30 cellular contexts compared by ENCODE assay signal in the genomic region with DNA sequence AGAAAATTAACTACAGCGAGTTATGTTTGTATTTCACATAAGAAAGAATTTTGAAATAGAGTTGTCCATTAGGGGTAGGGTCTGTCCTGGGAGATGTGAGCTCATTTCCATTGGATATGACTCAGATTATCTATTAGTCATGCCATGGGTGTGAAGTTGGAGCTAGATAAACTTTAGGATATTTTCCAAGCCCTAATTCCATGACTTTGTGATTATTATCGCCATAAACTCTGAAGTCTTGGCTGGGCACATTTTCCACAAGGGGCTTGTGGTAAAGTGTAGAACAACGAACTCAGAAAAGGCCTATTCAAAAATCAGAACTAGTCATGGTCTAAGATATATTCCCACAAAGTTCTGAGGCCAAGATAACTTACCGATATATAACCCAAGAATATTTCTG.
"Had no signal": no experiment of that assay in that cellular context is flagged by ENCODE, and none has a peak within 500 bp of the region (broad histone marks: within the 10 kb centered on the region; RNA-seq: fewer than 3 reads in every experiment).

No MANE protein-coding gene starts in this region.

- H3K27me3 ChIP-seq: left lung, neural progenitor cell, neutrophil, right lobe of liver, testis, thyroid gland, transverse colon, upper lobe of left lung, vagina had no signal

- H3K4me1 ChIP-seq: left lung, neural progenitor cell, parathyroid adenoma, psoas muscle, right lobe of liver, testis, thyroid gland, transverse colon, upper lobe of left lung, vagina had no signal

- H3K4me3 ChIP-seq: left lung, lung, neural progenitor cell, psoas muscle, right lobe of liver, smooth muscle cell, testis, thyroid gland, transverse colon, upper lobe of left lung, vagina had no signal

- H3K4me2 ChIP-seq: neural progenitor cell, smooth muscle cell had no signal

- H3K79me2 ChIP-seq: parathyroid adenoma had no signal

- H3K9me3 ChIP-seq: neutrophil, right lobe of liver, testis, thyroid gland, vagina had no signal

- H3K36me3 ChIP-seq: neural progenitor cell, neutrophil, right lobe of liver, thyroid gland, transverse colon, upper lobe of left lung, vagina had no signal

- DNase-seq: hypothalamus; immature natural killer cell; kidney; left colon; left lung; mesendoderm; naive B cell; natural killer cell; nephron progenitor cell; occipital lobe; psoas muscle; right lobe of liver; stimulated activated CD4-positive, alpha-beta T cell treated with anti-CD3 and anti-CD28 coated beads, Interleukin-1b, Interleukin-23, amount 100 ng/mL, for 48 hours; stimulated activated CD4-positive, alpha-beta T cell treated with anti-CD3 and anti-CD28 coated beads, Interleukin-2, amount 100 ng/mL, for 48 hours; stimulated activated CD4-positive, alpha-beta T cell treated with anti-CD3 and anti-CD28 coated beads, Interleukin-4, amount 100 ng/mL, for 4 hours; stimulated activated CD8-positive, alpha-beta memory T cell treated with anti-CD3 and anti-CD28 coated beads, Interleukin-4, amount 100 ng/mL, for 48 hours; stimulated activated naive CD4-positive, alpha-beta T cell treated with Interleukin-2 at 50 U/mL for 16 hours; stimulated activated naive CD8-positive, alpha-beta T cell treated with anti-CD3 and anti-CD28 coated beads, Interleukin-15, amount 100 ng/mL, for 72 hours; testis; thyroid gland; transverse colon; upper lobe of left lung had no signal

- ATAC-seq: left colon; left lung; natural killer cell; psoas muscle; right lobe of liver; stimulated activated memory B cell treated with anti-CD40 and anti-IgM and Interleukin-4, amounts not matched to agents 10 μg/mL and 1 μg/mL and 100 μg/mL, for 72 hours; stimulated activated naive CD8-positive, alpha-beta T cell treated with anti-CD3 and anti-CD28 coated beads, Interleukin-15, amount 100 ng/mL, for 72 hours had no signal

- FAIRE-seq: islet of Langerhans, kidney had no signal

- H3K27ac ChIP-seq: left lung, neural progenitor cell, neutrophil, parathyroid adenoma, psoas muscle, right lobe of liver, testis, thyroid gland, transverse colon, upper lobe of left lung, vagina had no signal

- H2AFZ ChIP-seq: neural progenitor cell, parathyroid adenoma had no signal

- H3K9ac ChIP-seq: neural progenitor cell, parathyroid adenoma had no signal
